Comparison of ENCODE assay signal across 2 cellular contexts in genomic region chr7:2201686-2202360, GRCh38.
TF ChIP-seq lines count a peak whose summit lies in the region.

No MANE protein-coding gene starts in this region.

TF ChIP-seq in SK-N-SH, 30 proteins besides CTCF, POLR2A, EP300 and RAD21 (continued from another document):
- TF ChIP-seq FOXM1 (IDR thresholded peaks at IDR 0.05; ENCODE audit: low read depth), result no peak
- no peak for TF ChIP-seq GABPA (IDR thresholded peaks at IDR 0.05; ENCODE audit: low read depth)

TF ChIP-seq in SK-N-SH treated with all-trans-retinoic acid at 6 μM for 48 hours, 23 proteins besides CTCF, POLR2A, EP300 and RAD21 (continued from another document):
- TF ChIP-seq POU6F1 (CRISPR knock-in tag; IDR thresholded peaks at IDR 0.05; ENCODE audit: borderline replicate concordance, low read depth) (no peak), ZC3H10 (CRISPR knock-in tag; IDR thresholded peaks at IDR 0.05) (no peak), CSRNP3 (CRISPR knock-in tag; IDR thresholded peaks at IDR 0.05) (no peak), ZNF565 (CRISPR knock-in tag; conservative IDR thresholded peaks at IDR 0.05; ENCODE audit: low read depth) (no peak), SNAI2 (CRISPR knock-in tag; IDR thresholded peaks at IDR 0.05) (no peak), ISL1 (CRISPR knock-in tag; IDR thresholded peaks at IDR 0.05) (no peak), TSHZ2 (CRISPR knock-in tag; IDR thresholded peaks at IDR 0.05) (no peak), ZFP30 (CRISPR knock-in tag; IDR thresholded peaks at IDR 0.05) (no peak), ESRRG (CRISPR knock-in tag; IDR thresholded peaks at IDR 0.05) (no peak), RARB (CRISPR knock-in tag; IDR thresholded peaks at IDR 0.05) (no peak)
TF ChIP-seq in SK-N-SH treated with all-trans-retinoic acid at 6 μM for 48 hours: peak in this region for 0.
